ENCODE assay signal across 8 cellular contexts in genomic region chr7:1579481-1580421, GRCh38. TPM values are rescaled to one million over a fixed set of nuclear protein-coding genes. Genes with fewer than 3 reads are reported as not detected.
A peak's percentile ranks its signal among the peaks of the same experiment; 100 is the strongest.
DNase-seq lines count a peak whose midpoint lies in the region; ATAC-seq and TF ChIP-seq lines count a peak whose summit lies in the region.

No MANE protein-coding gene starts in this region.

- no peak overlapping the region for H3K4me3 Mint-ChIP-seq in dendritic cell treated with granulocyte-macrophage colony-stimulating factor and Interleukin-4, amounts not matched to agents 40 ng/mL and 50 ng/mL, for 4 days

- no peaks in the 10 kb centered on the region for H3K27me3 ChIP-seq in lower lobe of right lung (ENCODE audit: low read depth)

- intact Hi-C loops in dendritic cell treated with granulocyte-macrophage colony-stimulating factor and Interleukin-4, amounts not matched to agents 40 ng/mL and 50 ng/mL, for 4 days (cut with micrococcal nuclease): loop anchor here (1.0 kb wide), 1 partner anchor 769 kb away; no protein-coding TSS in a partner anchor
- intact Hi-C loops in lower lobe of right lung (cut with DNase I): no loop called here

- DNase-seq in DMS 273 (lab: John Stamatoyannopoulos, UW; ENCODE audit: unreplicated experiment) (peak; percentile 94), NCI-H510A (lab: John Stamatoyannopoulos, UW) (peak; percentile 70), lower lobe of right lung (peak; percentile 82)
- peak; percentile 67 for DNase-seq in activated CD4-positive, alpha-beta T cell treated with anti-CD3 and anti-CD28 coated beads, Interleukin-2, amount 50 U/mL, for 1 hour
- peak; percentile 35 for DNase-seq in stimulated activated CD8-positive, alpha-beta memory T cell treated with anti-CD3 and anti-CD28 coated beads, Interleukin-15, amount 100 ng/mL, for 1 hour (ENCODE audit: low read depth)

- ATAC-seq in lower lobe of right lung (peak; percentile 91 to 94), HG03460 (IDR thresholded peaks at IDR 0.05; ENCODE audit: unreplicated experiment) (no peak)

- no peaks in the 10 kb centered on the region for H3K36me3 ChIP-seq in HEK293 (ENCODE audit: control insufficient read depth in 2 of 2, insufficient read depth in 1 of 2, low read length in 2 of 2)
- no peaks in the 10 kb centered on the region for H3K36me3 ChIP-seq in lower lobe of right lung

- H3K9me3 ChIP-seq in HEK293 (ENCODE audit: control insufficient read depth, insufficient read depth, low read depth, low read length) (no peaks in the 10 kb centered on the region), lower lobe of right lung (no peaks in the 10 kb centered on the region)

- H3K27me3 Mint-ChIP-seq in dendritic cell treated with granulocyte-macrophage colony-stimulating factor and Interleukin-4, amounts not matched to agents 40 ng/mL and 50 ng/mL, for 4 days: peaks cover 5% of the 10 kb centered on the region

- no peak overlapping the region for H3K4me3 ChIP-seq in HEK293 (ENCODE audit: low read depth, low read length)
- no peak overlapping the region for H3K4me3 ChIP-seq in lower lobe of right lung

- H3K9me3 Mint-ChIP-seq in dendritic cell treated with granulocyte-macrophage colony-stimulating factor and Interleukin-4, amounts not matched to agents 40 ng/mL and 50 ng/mL, for 4 days: peaks cover 12% of the 10 kb centered on the region

- peaks cover 23% of the 10 kb centered on the region for H3K4me1 Mint-ChIP-seq in dendritic cell treated with granulocyte-macrophage colony-stimulating factor and Interleukin-4, amounts not matched to agents 40 ng/mL and 50 ng/mL, for 4 days (ENCODE audit: low read depth)

- TF ChIP-seq CTCF in HEK293 (tag by site-specific recombination; IDR thresholded peaks at IDR 0.05) (peak; percentile 80), lower lobe of right lung (IDR thresholded peaks at IDR 0.05) (peak; percentile 85)

- CTCF ChIA-PET in HEK293 (lab: Yijun Ruan, JAX): interaction anchor here (0.5 to 1.8 kb wide), 21 partner anchors 9 to 1139 kb away, joined by 3 to 7 read pairs (median 3); no protein-coding TSS in a partner anchor

- peaks cover 6% of the 10 kb centered on the region for H3K36me3 Mint-ChIP-seq in dendritic cell treated with granulocyte-macrophage colony-stimulating factor and Interleukin-4, amounts not matched to agents 40 ng/mL and 50 ng/mL, for 4 days (ENCODE audit: low read depth)

- H3K4me1 ChIP-seq in HEK293 (ENCODE audit: control insufficient read depth, insufficient read depth, low read length): no peaks in the 10 kb centered on the region
- H3K4me1 ChIP-seq in lower lobe of right lung: peaks cover 8% of the 10 kb centered on the region

- H3K27ac Mint-ChIP-seq in dendritic cell treated with granulocyte-macrophage colony-stimulating factor and Interleukin-4, amounts not matched to agents 40 ng/mL and 50 ng/mL, for 4 days: peak overlapping the region; percentile 1

- POLR2A ChIA-PET in HEK293 (lab: Yijun Ruan, JAX): no interaction called here

- no peak overlapping the region for H3K27ac ChIP-seq in HEK293 (ENCODE audit: extremely low read depth, low read depth, low read length)
- no peak overlapping the region for H3K27ac ChIP-seq in lower lobe of right lung

TF ChIP-seq in HEK293, 187 proteins besides CTCF, POLR2A, EP300 and RAD21:
- TF ChIP-seq ZNF654 (tag by site-specific recombination; IDR thresholded peaks at IDR 0.05; ENCODE audit: low read depth): peak; percentile 64
- no peak for TF ChIP-seq ZNF2 (tag by site-specific recombination; IDR thresholded peaks at IDR 0.05)
- no peak for TF ChIP-seq ZNF133 (tag by site-specific recombination; IDR thresholded peaks at IDR 0.05)
- TF ChIP-seq ZNF18 (tag by site-specific recombination; IDR thresholded peaks at IDR 0.05): no peak
- no peak for TF ChIP-seq ZNF239 (tag by site-specific recombination; IDR thresholded peaks at IDR 0.05)
- 0 out of 2 replicates have a peak, but pooled peaks have one; percentile 35 for TF ChIP-seq KLF17 (tag by site-specific recombination; IDR thresholded peaks at IDR 0.05)
- TF ChIP-seq PATZ1 (tag by site-specific recombination; IDR thresholded peaks at IDR 0.05): peak; percentile 45
- peak; percentile 31; the same call in 1 of the 2 replicates for TF ChIP-seq SP3 (tag by site-specific recombination; IDR thresholded peaks at IDR 0.05)

RNA-seq across cellular contexts. Expression of gene PSMG3, which starts 9.9 kb away (rescaled TPM):
- 19.7 TPM for total RNA-seq in lower lobe of right lung

RNA-seq across cellular contexts. Expression of gene TMEM184A, which starts 23.7 kb away (rescaled TPM):
- 4.3 TPM for total RNA-seq in lower lobe of right lung

RNA-seq across cellular contexts. Expression of gene MAFK, which starts 49.2 kb away (rescaled TPM):
- total RNA-seq in lower lobe of right lung: 49.7 TPM

Comparison
In these comparisons a context has a peak if more than half of its experiments do, and no peak if none do; other contexts are left out.
1. DNase-seq: peak in every context shown above with its lines; median percentile 94 in DMS 273; 82 in lower lobe of right lung; 70 in NCI-H510A; 67 in activated CD4-positive, alpha-beta T cell treated with anti-CD3 and anti-CD28 coated beads, Interleukin-2, amount 50 U/mL, for 1 hour; 35 in stimulated activated CD8-positive, alpha-beta memory T cell treated with anti-CD3 and anti-CD28 coated beads, Interleukin-15, amount 100 ng/mL, for 1 hour.